In the genomic region with DNA sequence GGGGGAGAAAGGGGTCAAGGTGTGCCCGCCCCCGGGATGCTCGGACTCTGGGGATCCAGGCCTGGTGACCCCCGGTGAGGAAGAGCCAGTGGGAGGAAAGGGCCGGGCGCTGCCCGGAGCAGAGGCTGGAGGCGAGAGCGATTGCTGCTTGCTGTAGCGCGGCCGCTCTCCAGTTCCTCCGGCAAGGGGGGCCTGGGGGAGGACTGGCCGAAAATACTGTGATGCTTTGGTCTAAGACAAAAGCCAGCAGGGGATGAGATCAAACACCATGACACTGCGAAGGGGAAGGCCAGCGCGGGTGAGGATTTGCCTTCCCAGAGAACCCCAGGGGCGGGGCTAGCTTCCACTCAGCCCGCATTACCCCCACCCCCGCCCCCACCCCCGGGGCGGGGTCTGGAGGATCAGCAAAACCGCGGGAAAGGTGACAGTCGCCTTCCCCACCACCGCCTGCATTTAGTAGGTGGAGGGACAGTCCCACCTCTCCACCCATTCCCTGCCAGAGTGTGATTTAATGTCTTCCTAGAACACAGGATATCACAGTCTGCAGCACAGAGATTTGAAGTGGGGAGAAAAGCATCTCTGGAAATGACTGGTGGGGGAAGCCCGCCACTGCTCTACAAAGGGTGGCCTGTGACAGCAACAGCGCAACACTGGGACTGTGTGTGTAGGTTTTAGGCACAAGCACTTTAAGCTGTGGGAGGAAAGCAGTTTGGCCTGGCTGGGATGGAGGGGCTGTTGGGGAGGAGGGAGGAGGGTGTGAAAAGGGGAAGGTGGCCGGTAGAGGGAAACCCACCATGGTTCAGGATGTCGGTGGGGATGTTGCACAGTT, we compare ENCODE assay signal across 8 cellular contexts. TPM values are rescaled to one million over a fixed set of nuclear protein-coding genes. Genes with fewer than 3 reads are reported as not detected.
DNase-seq lines count a peak whose midpoint lies in the region; ATAC-seq, FAIRE-seq and TF ChIP-seq lines count a peak whose summit lies in the region.

No MANE protein-coding gene starts in this region.

- intact Hi-C loops in pancreas (cut with DNase I) (no loop called here), upper lobe of right lung (cut with DNase I) (no loop called here)

- H3K9me3 ChIP-seq in pancreas = no peaks in the 10 kb centered on the region
- H3K9me3 ChIP-seq in upper lobe of right lung = no peaks in the 10 kb centered on the region

- H3K4me1 ChIP-seq in pancreas (no peaks in the 10 kb centered on the region), upper lobe of right lung (peaks cover 39% of the 10 kb centered on the region)

- no peaks in the 10 kb centered on the region for H3K36me3 ChIP-seq in pancreas
- no peaks in the 10 kb centered on the region for H3K36me3 ChIP-seq in upper lobe of right lung

- peak overlapping the region; percentile 17 to 60 (median 42) for H3K4me3 ChIP-seq in pancreas
- peak overlapping the region; percentile 58 for H3K4me3 ChIP-seq in upper lobe of right lung

- ATAC-seq in GM21723 (IDR thresholded peaks at IDR 0.05; ENCODE audit: unreplicated experiment) (peak; percentile 90), pancreas (peak; percentile 72 to 85 (median 80)), upper lobe of right lung (peak; percentile 75)

- H3K27me3 ChIP-seq in pancreas (no peaks in the 10 kb centered on the region), upper lobe of right lung (no peaks in the 10 kb centered on the region)

- WGBS in pancreas, 2 donors = 7% methylated on average over 29 to 30 of the region's 30 CpGs

- no peak for FAIRE-seq in pancreas (lab: Jason Lieb, UNC)

- peak; percentile 30 for DNase-seq in DMS114 treated with DMSO at 0.1 percent for 48 hours (lab: John Stamatoyannopoulos, UW; ENCODE audit: unreplicated experiment)
- DNase-seq in KG1 (lab: John Stamatoyannopoulos, UW) = peak; percentile 33
- DNase-seq in RPMI8226 = peak; percentile 78
- DNase-seq in activated effector memory CD4-positive, alpha-beta T cell treated with Interleukin-2 at 50 U/mL for 16 hours = peak; percentile 34
- peak; percentile 78 for DNase-seq in glomerular visceral epithelial cell (ENCODE audit: extremely low spot score)
- peak; percentile 60 to 79 (median 70) for DNase-seq in pancreas
- peak; percentile 90 for DNase-seq in upper lobe of right lung

- TF ChIP-seq CTCF in pancreas (IDR thresholded peaks at IDR 0.05) = no peak
- TF ChIP-seq CTCF in upper lobe of right lung (IDR thresholded peaks at IDR 0.05) = no peak

- H3K27ac ChIP-seq in pancreas (peak overlapping the region in 2 of 4 donors; percentile 60 to 67), upper lobe of right lung (peak overlapping the region; percentile 86)

RNA-seq across cellular contexts. Expression of gene MRC2, which starts 25.7 kb away (rescaled TPM):
- total RNA-seq in pancreas (10 to 100 TPM in 2 of 6 donors, 1 to 10 TPM in 4; 1.6 to 25.4 (median 5.5) TPM), upper lobe of right lung (127 TPM)
- polyA plus RNA-seq in pancreas = 1 to 10 TPM; 2.9 to 6.5 TPM

Comparison
In these comparisons a context has a peak if more than half of its experiments do, and no peak if none do; other contexts are left out.
1. DNase-seq: peak in every context shown above with its lines; median percentile 90 in upper lobe of right lung; 78 in RPMI8226; 78 in glomerular visceral epithelial cell; 70 in pancreas; 34 in activated effector memory CD4-positive, alpha-beta T cell treated with Interleukin-2 at 50 U/mL for 16 hours; 33 in KG1; 30 in DMS114 treated with DMSO at 0.1 percent for 48 hours.